11 cellular contexts compared by ENCODE assay signal in the genomic region with DNA sequence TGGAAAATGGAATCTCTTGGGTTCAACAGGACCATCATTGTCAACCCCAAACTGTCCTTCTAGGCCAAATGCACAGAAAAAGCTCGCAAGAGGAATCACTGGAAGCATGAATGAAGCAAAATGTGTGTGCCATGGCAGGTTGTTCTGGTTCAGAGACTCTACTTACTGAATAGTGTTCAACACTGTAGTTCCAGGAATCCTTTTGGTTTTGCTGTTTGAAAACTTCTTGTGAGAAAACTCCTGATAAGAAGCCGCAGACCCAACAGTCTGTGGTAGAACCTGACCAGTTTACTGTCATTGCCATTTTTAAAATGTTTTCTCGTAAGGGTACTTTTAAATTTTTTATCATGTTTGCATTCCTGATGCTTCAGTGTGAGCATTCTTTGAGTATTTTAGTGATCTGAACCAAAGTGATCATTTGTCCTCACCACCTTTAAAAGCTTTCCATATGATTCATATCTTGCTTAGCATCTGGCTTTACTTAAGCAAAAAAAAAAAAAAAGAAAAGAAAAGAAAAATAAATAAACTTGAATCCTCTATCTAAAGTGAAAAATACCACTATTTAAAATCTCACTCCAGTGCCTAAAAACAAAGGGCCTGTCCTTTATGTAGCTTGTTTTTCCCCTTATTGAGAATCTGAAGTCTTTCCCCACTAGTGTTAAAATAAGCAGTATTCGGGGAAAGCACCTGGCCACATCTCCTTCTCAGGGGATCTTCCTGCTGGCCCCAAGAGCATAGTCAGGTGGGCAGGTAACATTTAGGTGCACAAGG.
DNase-seq lines count a peak whose midpoint lies in the region; ATAC-seq and TF ChIP-seq lines count a peak whose summit lies in the region.
"Had no signal": no experiment of that assay in that cellular context is flagged by ENCODE, and none has a peak within 500 bp of the region (broad histone marks: within the 10 kb centered on the region; RNA-seq: fewer than 3 reads in every experiment).

No MANE protein-coding gene starts in this region.

- H3K9me3 ChIP-seq in KOPT-K1 (ENCODE audit: insufficient read depth, low read length, poor library complexity, severe bottlenecking) (peaks cover 15% of the 10 kb centered on the region), PC-9 (ENCODE audit: insufficient read depth, low read depth) (no peaks in the 10 kb centered on the region)

- CTCF ChIA-PET in PC-9 (lab: Charles Lee) = no interaction called here

- intact Hi-C loops in PC-9 (cut with micrococcal nuclease; ENCODE audit: unreplicated experiment) = no loop called here

- no peak overlapping the region for H3K4me3 ChIP-seq in PC-9

- BruUV-seq in PC-9 (replicated peaks; lab: Mats Ljungman, UMichigan) = no TSS peak

- TF ChIP-seq CTCF in mesothelial cell of epicardium (IDR thresholded peaks at IDR 0.05; ENCODE audit: unreplicated experiment) (no peak), PC-9 (conservative IDR thresholded peaks at IDR 0.05) (no peak)

- H3K9me3 Mint-ChIP-seq in mesothelial cell of epicardium = peaks cover 23% of the 10 kb centered on the region
- H3K9me3 Mint-ChIP-seq: activated naive CD4-positive, alpha-beta T cell treated with anti-CD3 and anti-CD28 coated beads for 36 hours had no signal

- H2AFZ ChIP-seq in PC-9 = no peak overlapping the region

- no peaks in the 10 kb centered on the region for H3F3A ChIP-seq in PC-9 (ENCODE audit: insufficient read depth, low read depth)

- H3K27me3 Mint-ChIP-seq in mesothelial cell of epicardium (ENCODE audit: low read depth) = no peaks in the 10 kb centered on the region

- peak overlapping the region; percentile 93 for H3K27ac Mint-ChIP-seq in mesothelial cell of epicardium
- H3K27ac Mint-ChIP-seq: activated naive CD4-positive, alpha-beta T cell treated with anti-CD3 and anti-CD28 coated beads for 36 hours; T-helper 2 cell treated with Interferon-gamma antibody and Interleukin-4, amounts not matched to agents 5 μg/mL and 100 μg/mL, for 36 hours had no signal

- ATAC-seq in GM18519 (IDR thresholded peaks at IDR 0.05; ENCODE audit: low FRiP score, unreplicated experiment) (peak; percentile 61), HG02623 (IDR thresholded peaks at IDR 0.05; ENCODE audit: unreplicated experiment) (peak; percentile 73)

- POLR2A ChIA-PET in PC-9 (lab: Charles Lee; ENCODE audit: unreplicated experiment) = no interaction called here

- H3K27me3 ChIP-seq in PC-9 (ENCODE audit: insufficient read depth, low read depth) = no peaks in the 10 kb centered on the region

- peak overlapping the region; percentile 63 for H3K27ac ChIP-seq in KOPT-K1 (ENCODE audit: low read depth, low read length, poor library complexity, severe bottlenecking)
- no peak overlapping the region for H3K27ac ChIP-seq in PC-9

- H3K4me1 ChIP-seq in PC-9 (replicated peaks; ENCODE audit: insufficient read depth) = no peaks in the 10 kb centered on the region

- no peak overlapping the region for H3K4me2 ChIP-seq in PC-9

- H3K4me1 Mint-ChIP-seq in mesothelial cell of epicardium = peaks cover 31% of the 10 kb centered on the region

- H3K9me2 ChIP-seq in PC-9 (ENCODE audit: insufficient read depth) = no peaks in the 10 kb centered on the region; the same call in 1 of the 2 replicates

- DNase-seq in mesothelial cell of epicardium (ENCODE audit: low spot score in 2 of 2, unreplicated experiment in 2 of 2) = no peak
- DNase-seq in NCI-H524 treated with DMSO at 0.1 percent for 48 hours (lab: John Stamatoyannopoulos, UW) = no peak
- DNase-seq in NCI-H1694 treated with DMSO at 0.1 percent for 48 hours (lab: John Stamatoyannopoulos, UW) = no peak
- no peak for DNase-seq in PC-9
- DNase-seq in amygdala (lab: John Stamatoyannopoulos, UW) = no peak
- DNase-seq: activated naive CD4-positive, alpha-beta T cell treated with anti-CD3 and anti-CD28 coated beads for 36 hours; NCI-H2227 treated with DMSO at 0.1 percent for 48 hours had no signal

- no peaks in the 10 kb centered on the region for H3K79me2 ChIP-seq in PC-9 (ENCODE audit: low read depth)

- no peaks in the 10 kb centered on the region for H4K20me1 ChIP-seq in PC-9 (ENCODE audit: insufficient read depth)

- H3K36me3 ChIP-seq in KOPT-K1 (ENCODE audit: insufficient read depth, low read length) (no peaks in the 10 kb centered on the region), PC-9 (ENCODE audit: low read depth) (no peaks in the 10 kb centered on the region)

- H3K36me3 Mint-ChIP-seq in mesothelial cell of epicardium = peaks cover 15% of the 10 kb centered on the region

- no peak overlapping the region for H3K4me3 Mint-ChIP-seq in mesothelial cell of epicardium
- H3K4me3 Mint-ChIP-seq: activated naive CD4-positive, alpha-beta T cell treated with anti-CD3 and anti-CD28 coated beads for 36 hours; T-helper 2 cell treated with Interferon-gamma antibody and Interleukin-4, amounts not matched to agents 5 μg/mL and 100 μg/mL, for 36 hours had no signal
